Comparison of ENCODE assay signal across 17 cellular contexts in the genomic region with DNA sequence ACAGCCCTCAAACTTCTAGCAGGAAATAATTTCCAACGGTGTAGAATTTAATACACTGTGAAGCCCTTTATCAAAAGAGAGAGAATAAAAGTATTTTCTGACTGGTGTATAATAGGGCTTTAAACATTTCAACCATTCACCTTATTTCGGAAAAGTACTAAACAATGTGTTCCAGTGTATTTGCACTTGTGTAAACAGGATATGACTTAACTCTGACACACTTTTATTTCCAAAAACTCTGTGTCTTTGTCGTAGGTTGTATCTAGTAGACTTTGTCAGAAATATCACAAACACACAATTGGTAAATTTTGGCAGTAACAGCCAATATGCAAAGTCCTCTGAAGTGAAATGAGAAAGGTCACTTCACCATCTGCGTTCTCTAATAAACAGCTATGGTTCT. TPM values are rescaled to one million over a fixed set of nuclear protein-coding genes. Genes with fewer than 3 reads are reported as not detected.
DNase-seq lines count a peak whose midpoint lies in the region; ATAC-seq and TF ChIP-seq lines count a peak whose summit lies in the region.
"Had no signal": no experiment of that assay in that cellular context is flagged by ENCODE, and none has a peak within 500 bp of the region (broad histone marks: within the 10 kb centered on the region; RNA-seq: fewer than 3 reads in every experiment).

No MANE protein-coding gene starts in this region.

- H3K36me3 Mint-ChIP-seq in activated CD4-positive, alpha-beta memory T cell treated with anti-CD3 and anti-CD28 coated beads, Interleukin-2, amount 10 ng/mL, durations not matched to agents 7 days and 5 days (ENCODE audit: low read depth): no peaks in the 10 kb centered on the region
- H3K36me3 Mint-ChIP-seq in stimulated activated memory B cell treated with anti-CD40 and anti-IgM and Interleukin-4, amounts not matched to agents 10 μg/mL and 1 μg/mL and 100 μg/mL, for 72 hours: no peaks in the 10 kb centered on the region

- no peaks in the 10 kb centered on the region for H3K36me3 ChIP-seq in PC-3 (ENCODE audit: low read depth, low read length)
- H3K36me3 ChIP-seq: ascending aorta, BE2C, SJCRH30 had no signal

- TF ChIP-seq CTCF in PC-3 (conservative IDR thresholded peaks at IDR 0.05; ENCODE audit: low read depth, low read length) (no peak), epithelial cell of esophagus (IDR thresholded peaks at IDR 0.05; ENCODE audit: insufficient read depth, low read depth, low read length, missing control alignments) (no peak)

- POLR2A ChIA-PET in PC-3 (lab: Charles Lee; ENCODE audit: unreplicated experiment): interaction anchor here (0.5 kb wide), 1 partner anchor 28 kb away, joined by 3 read pairs; no protein-coding TSS in a partner anchor
- POLR2A ChIA-PET in activated CD4-positive, alpha-beta memory T cell treated with anti-CD3 and anti-CD28 coated beads, Interleukin-2, amount 10 ng/mL, durations not matched to agents 7 days and 5 days (lab: Charles Lee): no interaction called here

- peaks cover 35% of the 10 kb centered on the region for H3K4me1 ChIP-seq in PC-3 (ENCODE audit: insufficient read depth, low read length)
- H3K4me1 ChIP-seq: ascending aorta, SJCRH30 had no signal

- H3K27ac Mint-ChIP-seq in activated CD4-positive, alpha-beta memory T cell treated with anti-CD3 and anti-CD28 coated beads, Interleukin-2, amount 10 ng/mL, durations not matched to agents 7 days and 5 days: no peak overlapping the region
- no peak overlapping the region for H3K27ac Mint-ChIP-seq in stimulated activated memory B cell treated with anti-CD40 and anti-IgM and Interleukin-4, amounts not matched to agents 10 μg/mL and 1 μg/mL and 100 μg/mL, for 72 hours

- CTCF ChIA-PET in PC-3 (lab: Charles Lee): interaction anchor here (0.6 kb wide), 1 partner anchor 26 kb away, joined by 9 read pairs; no protein-coding TSS in a partner anchor
- CTCF ChIA-PET in activated CD4-positive, alpha-beta memory T cell treated with anti-CD3 and anti-CD28 coated beads, Interleukin-2, amount 10 ng/mL, durations not matched to agents 7 days and 5 days (lab: Charles Lee): interaction anchor here (0.6 kb wide), 1 partner anchor 31 kb away, joined by 3 read pairs; no protein-coding TSS in a partner anchor

- DNase-seq in COLO829 (ENCODE audit: low spot score): peak; percentile 81
- DNase-seq in PC-3: peak; percentile 65
- DNase-seq in epithelial cell of esophagus (ENCODE audit: low read depth): peak; percentile 39
- DNase-seq in pulmonary artery endothelial cell (ENCODE audit: low read depth, low spot score): peak; percentile 46
- no peak for DNase-seq in activated CD4-positive, alpha-beta memory T cell treated with anti-CD3 and anti-CD28 coated beads, Interleukin-2, amount 10 ng/mL, durations not matched to agents 7 days and 5 days
- no peak for DNase-seq in GM19238 (ENCODE audit: insufficient read length, low spot score)
- DNase-seq: activated CD4-positive, alpha-beta T cell treated with anti-CD3 and anti-CD28 coated beads for 4 hours; activated CD8-positive, alpha-beta memory T cell treated with anti-CD3 and anti-CD28 coated beads, Interleukin-2, amount 50 U/mL, for 4 hours; BE2C; left colon; NCI-H1092; NCI-H2107; NCI-H524; SJCRH30 had no signal

- peak overlapping the region; percentile 24 for H3K9ac ChIP-seq in PC-3 (ENCODE audit: low read length)

- peak overlapping the region; percentile 34 for H3K4me2 ChIP-seq in PC-3 (ENCODE audit: low read length)

- H4K20me1 ChIP-seq in PC-3 (ENCODE audit: low read length): no peaks in the 10 kb centered on the region

- H3F3A ChIP-seq in PC-3 (ENCODE audit: low read length, unreplicated experiment): no peaks in the 10 kb centered on the region

- H3K27me3 ChIP-seq in PC-3 (ENCODE audit: low read length): no peaks in the 10 kb centered on the region
- H3K27me3 ChIP-seq: ascending aorta, BE2C, SJCRH30 had no signal

- no peaks in the 10 kb centered on the region for H3K27me3 Mint-ChIP-seq in activated CD4-positive, alpha-beta memory T cell treated with anti-CD3 and anti-CD28 coated beads, Interleukin-2, amount 10 ng/mL, durations not matched to agents 7 days and 5 days
- no peaks in the 10 kb centered on the region for H3K27me3 Mint-ChIP-seq in stimulated activated memory B cell treated with anti-CD40 and anti-IgM and Interleukin-4, amounts not matched to agents 10 μg/mL and 1 μg/mL and 100 μg/mL, for 72 hours

- no peaks in the 10 kb centered on the region for H3K79me2 ChIP-seq in PC-3 (ENCODE audit: low read length)

- H2AFZ ChIP-seq in PC-3 (ENCODE audit: low read length): no peak overlapping the region; the same call in 1 of the 2 replicates

- no peaks in the 10 kb centered on the region for H3K9me3 ChIP-seq in PC-3 (ENCODE audit: low read length)
- H3K9me3 ChIP-seq: ascending aorta, BE2C, SJCRH30 had no signal

- no peaks in the 10 kb centered on the region for H3K4me1 Mint-ChIP-seq in activated CD4-positive, alpha-beta memory T cell treated with anti-CD3 and anti-CD28 coated beads, Interleukin-2, amount 10 ng/mL, durations not matched to agents 7 days and 5 days
- no peaks in the 10 kb centered on the region for H3K4me1 Mint-ChIP-seq in stimulated activated memory B cell treated with anti-CD40 and anti-IgM and Interleukin-4, amounts not matched to agents 10 μg/mL and 1 μg/mL and 100 μg/mL, for 72 hours

- H3K27ac ChIP-seq in PC-3 (ENCODE audit: low read length): peak overlapping the region; percentile 64
- H3K27ac ChIP-seq: ascending aorta, SJCRH30 had no signal

- intact Hi-C loops in PC-3 (cut with micrococcal nuclease): no loop called here

- no peak overlapping the region for H3K4me3 Mint-ChIP-seq in activated CD4-positive, alpha-beta memory T cell treated with anti-CD3 and anti-CD28 coated beads, Interleukin-2, amount 10 ng/mL, durations not matched to agents 7 days and 5 days
- H3K4me3 Mint-ChIP-seq in stimulated activated memory B cell treated with anti-CD40 and anti-IgM and Interleukin-4, amounts not matched to agents 10 μg/mL and 1 μg/mL and 100 μg/mL, for 72 hours: no peak overlapping the region

- ATAC-seq in PC-3: peak; percentile 61
- ATAC-seq in stimulated activated memory B cell treated with anti-CD40 and anti-IgM and Interleukin-4, amounts not matched to agents 10 μg/mL and 1 μg/mL and 100 μg/mL, for 72 hours: no peak
- ATAC-seq: left colon had no signal

- H3K9me2 ChIP-seq in PC-3 (replicated peaks; ENCODE audit: low read length): no peaks in the 10 kb centered on the region

- H3K4me3 ChIP-seq in PC-3 (ENCODE audit: low read length): peak overlapping the region; percentile 1; the same call in 1 of the 2 replicates
- H3K4me3 ChIP-seq in epithelial cell of esophagus (ENCODE audit: low read length): no peak overlapping the region
- H3K4me3 ChIP-seq: ascending aorta, SJCRH30 had no signal

- BruUV-seq in PC-3 (replicated peaks; lab: Mats Ljungman, UMichigan): no TSS peak

- H3K9me3 Mint-ChIP-seq in activated CD4-positive, alpha-beta memory T cell treated with anti-CD3 and anti-CD28 coated beads, Interleukin-2, amount 10 ng/mL, durations not matched to agents 7 days and 5 days: no peaks in the 10 kb centered on the region
- H3K9me3 Mint-ChIP-seq in stimulated activated memory B cell treated with anti-CD40 and anti-IgM and Interleukin-4, amounts not matched to agents 10 μg/mL and 1 μg/mL and 100 μg/mL, for 72 hours: no peaks in the 10 kb centered on the region

RNA-seq across cellular contexts. Expression of gene TSPAN13, which starts 10.3 kb away (rescaled TPM):
- total RNA-seq in PC-3 (2014; rRNA removed) (27.6 and 34.9 TPM in 2 replicates), pulmonary artery endothelial cell (19.4 and 24.6 TPM in 2 replicates)
- under 1 TPM; 0.40 to 0.48 TPM for total RNA-seq in activated CD4-positive, alpha-beta memory T cell treated with anti-CD3 and anti-CD28 coated beads, Interleukin-2, amount 10 ng/mL, durations not matched to agents 7 days and 5 days
- total RNA-seq: G401 had no signal

Comparison
In these comparisons a context has a peak if more than half of its experiments do, and no peak if none do; other contexts are left out.
1. DNase-seq: peak in COLO829 (single experiment), PC-3 (single experiment), epithelial cell of esophagus (single experiment) and pulmonary artery endothelial cell (single experiment); none in activated CD4-positive, alpha-beta memory T cell treated with anti-CD3 and anti-CD28 coated beads, Interleukin-2, amount 10 ng/mL, durations not matched to agents 7 days and 5 days (single experiment) and GM19238 (single experiment).
2. RNA of gene TSPAN13, which starts 10.3 kb away (total RNA-seq): 27.6 to 34.9 TPM in PC-3 and 19.4 to 24.6 TPM in pulmonary artery endothelial cell; 0.40 to 0.48 TPM in activated CD4-positive, alpha-beta memory T cell treated with anti-CD3 and anti-CD28 coated beads, Interleukin-2, amount 10 ng/mL, durations not matched to agents 7 days and 5 days; every median in the first group is over 10 times any median in the second.